16 cellular contexts compared by ENCODE assay signal in the genomic region with DNA sequence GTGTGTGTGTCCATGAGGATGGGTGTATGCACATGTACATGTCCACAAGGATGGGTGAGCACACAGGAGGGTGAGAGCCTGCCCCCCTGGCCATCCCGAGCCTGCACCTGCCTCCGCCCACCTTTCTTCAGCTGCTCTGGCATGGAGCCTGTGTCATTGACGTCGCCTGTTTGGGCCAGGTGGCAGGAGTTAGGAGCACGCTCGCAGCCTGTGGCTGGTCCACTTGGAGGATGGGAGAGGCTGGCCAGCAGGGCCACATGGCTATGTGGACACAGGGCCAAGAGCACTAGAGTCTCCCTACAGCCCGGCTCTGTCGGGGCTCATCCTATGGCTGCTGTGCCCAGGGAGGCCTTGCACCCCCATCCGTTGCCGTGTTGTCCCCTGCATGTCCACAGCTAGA. TPM values are rescaled to one million over a fixed set of nuclear protein-coding genes. Genes with fewer than 3 reads are reported as not detected.
DNase-seq lines count a peak whose midpoint lies in the region; ATAC-seq and TF ChIP-seq lines count a peak whose summit lies in the region.
"Had no signal": no experiment of that assay in that cellular context is flagged by ENCODE, and none has a peak within 500 bp of the region (broad histone marks: within the 10 kb centered on the region; RNA-seq: fewer than 3 reads in every experiment).

No MANE protein-coding gene starts in this region.

- no peaks in the 10 kb centered on the region for H3K36me3 Mint-ChIP-seq in brain

- no peaks in the 10 kb centered on the region for H3K9me3 ChIP-seq in skeletal muscle tissue (ENCODE audit: control insufficient read depth in 3 of 3, low read length in 3 of 3)
- H3K9me3 ChIP-seq: pancreas had no signal

- H3K27ac Mint-ChIP-seq in brain = peak overlapping the region in 3 of 5 experiments; percentile 46 to 85 (median 55)
- H3K27ac Mint-ChIP-seq: GM23338 had no signal

- H3K36me3 ChIP-seq in skeletal muscle tissue (ENCODE audit: control insufficient read depth in 3 of 3, insufficient read depth in 3 of 3, low read length in 3 of 3) = no peaks in the 10 kb centered on the region
- H3K36me3 ChIP-seq: pancreas, WERI-Rb-1 had no signal

- peak; percentile 19 for DNase-seq in DMS53 treated with DMSO at 0.1 percent for 48 hours (lab: John Stamatoyannopoulos, UW; ENCODE audit: unreplicated experiment)
- DNase-seq in NCI-H1092 treated with DMSO at 0.1 percent for 48 hours (lab: John Stamatoyannopoulos, UW) = peak; percentile 68
- no peak for DNase-seq in foreskin melanocyte
- DNase-seq in NCI-H226 = no peak
- DNase-seq: activated gamma-delta T cell treated with Interleukin-2 at 50 U/mL for 16 hours; effector memory CD4-positive, alpha-beta T cell; islet precursor cell; NCI-H187; WERI-Rb-1 had no signal

- H3K9me3 Mint-ChIP-seq in brain = no peaks in the 10 kb centered on the region
- H3K9me3 Mint-ChIP-seq: GM23338 had no signal

- no peak for TF ChIP-seq CTCF in brain (conservative IDR thresholded peaks at IDR 0.05)

- H3K4me3 ChIP-seq in skeletal muscle tissue (ENCODE audit: low read length in 3 of 3) = no peak overlapping the region
- H3K4me3 ChIP-seq: GM23338, pancreas had no signal

- H3K4me1 ChIP-seq in skeletal muscle tissue (ENCODE audit: control insufficient read depth in 3 of 3, insufficient read depth in 3 of 3, low read length in 3 of 3) = peaks cover 56 to 68% (median 66%) of the 10 kb centered on the region in 3 donors

- H3K9ac ChIP-seq in skeletal muscle tissue (ENCODE audit: low read depth in 1 of 3, low read length in 3 of 3) = peak overlapping the region in 1 of 3 donors; percentile 33
- H3K9ac ChIP-seq: KMS-11 had no signal

- peaks cover 55% of the 10 kb centered on the region for H3K4me1 Mint-ChIP-seq in brain
- H3K4me1 Mint-ChIP-seq: GM23338 had no signal

- H3K4me3 Mint-ChIP-seq in brain = no peak overlapping the region
- H3K4me3 Mint-ChIP-seq: GM23338 had no signal

- ATAC-seq in HG02763 (IDR thresholded peaks at IDR 0.05; ENCODE audit: unreplicated experiment) = no peak
- ATAC-seq: GM23338, pancreas had no signal

- peak overlapping the region; percentile 92 for H3K27ac ChIP-seq in skeletal muscle tissue (ENCODE audit: low read depth, low read length)
- H3K27ac ChIP-seq: C4-2B, KMS-11, pancreas, WERI-Rb-1 had no signal

- H3K27me3 Mint-ChIP-seq in brain = peaks cover 3% of the 10 kb centered on the region

- peaks cover 0 to 25% (median 0%) of the 10 kb centered on the region in 3 donors for H3K27me3 ChIP-seq in skeletal muscle tissue (ENCODE audit: control insufficient read depth in 3 of 3, insufficient read depth in 3 of 3, low read length in 3 of 3)
- H3K27me3 ChIP-seq: pancreas had no signal

RNA-seq across cellular contexts. Expression of gene BAHCC1, which starts 21.4 kb away (rescaled TPM):
- 19.5 TPM for polyA plus RNA-seq in brain (ENCODE audit: insufficient read depth, low read depth, low replicate concordance)
- total RNA-seq in skeletal muscle tissue = 8.4 TPM

Comparison
In these comparisons a context has a peak if more than half of its experiments do, and no peak if none do; other contexts are left out.
1. DNase-seq: peak in DMS53 treated with DMSO at 0.1 percent for 48 hours (single experiment) and NCI-H1092 treated with DMSO at 0.1 percent for 48 hours (single experiment); none in foreskin melanocyte (single experiment) and NCI-H226 (single experiment).